In genomic region chr17:61140386-61140785, GRCh38 we compare ENCODE assay signal across 18 cellular contexts.
"Had no signal": no experiment of that assay in that cellular context is flagged by ENCODE, and none has a peak within 500 bp of the region (broad histone marks: within the 10 kb centered on the region; RNA-seq: fewer than 3 reads in every experiment).

No MANE protein-coding gene starts in this region.

- H3K4me1 ChIP-seq: breast epithelium had no signal

- DNase-seq: activated CD4-positive, alpha-beta T cell treated with anti-CD3 and anti-CD28 coated beads for 4 hours; activated CD8-positive, alpha-beta memory T cell treated with anti-CD3 and anti-CD28 coated beads, Interleukin-2, amount 50 U/mL, for 4 hours; activated CD8-positive, alpha-beta T cell treated with anti-CD3 and anti-CD28 coated beads, Interleukin-2, amount 10 ng/mL, durations not matched to agents 7 days and 5 days; activated gamma-delta T cell; activated T-cell treated with anti-CD3 and anti-CD28 coated beads, Interleukin-2, amount 50 U/mL, for 48 hours; effector memory CD4-positive, alpha-beta T cell; foreskin keratinocyte; glutamatergic neuron; hypothalamus; kidney glomerular epithelial cell; nucleus accumbens; posterior cingulate gyrus; T-helper 2 cell had no signal

- H3K4me3 Mint-ChIP-seq: dendritic cell treated with granulocyte-macrophage colony-stimulating factor and Interleukin-4, amounts not matched to agents 40 ng/mL and 50 ng/mL, for 4 days; stimulated activated effector memory CD8-positive, alpha-beta T cell treated with anti-CD3 and anti-CD28 coated beads, Interleukin-12 subunit alpha, Interleukin-12 subunit beta, amount 100 ng/mL, for 72 hours had no signal

- H3K9me3 ChIP-seq: ascending aorta, breast epithelium, thoracic aorta had no signal

- H3K27ac Mint-ChIP-seq: dendritic cell treated with granulocyte-macrophage colony-stimulating factor and Interleukin-4, amounts not matched to agents 40 ng/mL and 50 ng/mL, for 4 days had no signal

- H3K9me3 Mint-ChIP-seq: dendritic cell treated with granulocyte-macrophage colony-stimulating factor and Interleukin-4, amounts not matched to agents 40 ng/mL and 50 ng/mL, for 4 days; stimulated activated effector memory CD8-positive, alpha-beta T cell treated with anti-CD3 and anti-CD28 coated beads, Interleukin-12 subunit alpha, Interleukin-12 subunit beta, amount 100 ng/mL, for 72 hours had no signal

- H3K4me3 ChIP-seq: ascending aorta, breast epithelium, thoracic aorta had no signal

- H3K27me3 ChIP-seq: ascending aorta, breast epithelium, foreskin keratinocyte had no signal

- H3K27ac ChIP-seq: ascending aorta, breast epithelium, foreskin keratinocyte, thoracic aorta had no signal

- H3K36me3 ChIP-seq: ascending aorta, breast epithelium, thoracic aorta had no signal

- ATAC-seq: activated CD8-positive, alpha-beta T cell treated with anti-CD3 and anti-CD28 coated beads, Interleukin-2, amount 10 ng/mL, durations not matched to agents 7 days and 5 days; foreskin keratinocyte; stimulated activated effector memory CD8-positive, alpha-beta T cell treated with anti-CD3 and anti-CD28 coated beads, Interleukin-12 subunit alpha, Interleukin-12 subunit beta, amount 100 ng/mL, for 72 hours had no signal

- H3K36me3 Mint-ChIP-seq: stimulated activated effector memory CD8-positive, alpha-beta T cell treated with anti-CD3 and anti-CD28 coated beads, Interleukin-12 subunit alpha, Interleukin-12 subunit beta, amount 100 ng/mL, for 72 hours had no signal
